In the genomic region with DNA sequence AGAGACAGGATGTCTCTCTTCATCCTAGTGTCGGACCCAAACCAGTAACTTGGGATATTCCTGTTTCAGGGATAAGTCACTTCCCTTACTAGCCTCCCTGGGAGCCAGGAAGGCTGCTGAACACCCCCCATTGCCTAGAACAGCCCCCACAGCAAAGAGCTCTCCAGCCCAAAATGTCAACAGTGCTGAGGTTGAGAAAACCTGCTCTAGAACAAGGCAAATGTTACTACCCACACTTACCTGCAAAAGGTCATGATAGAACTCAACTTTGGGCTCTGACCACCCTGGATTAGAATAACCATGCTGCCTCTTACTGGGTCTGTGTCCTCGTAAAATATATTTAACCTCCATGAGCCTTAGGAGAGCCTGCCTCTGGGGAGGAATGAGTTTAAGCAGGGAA, we compare ENCODE assay signal across 21 cellular contexts.
"Had no signal": no experiment of that assay in that cellular context is flagged by ENCODE, and none has a peak within 500 bp of the region (broad histone marks: within the 10 kb centered on the region; RNA-seq: fewer than 3 reads in every experiment).

No MANE protein-coding gene starts in this region.

- H3K36me3 Mint-ChIP-seq: activated naive CD4-positive, alpha-beta T cell treated with anti-CD3 and anti-CD28 coated beads, Interleukin-2, amount 50 U/mL, for 72 hours; naive thymus-derived CD8-positive, alpha-beta T cell; neural progenitor cell had no signal

- FAIRE-seq: bronchial epithelial cell, keratinocyte, urothelium cell line had no signal

- H3K36me3 ChIP-seq: heart right ventricle, neural progenitor cell, sigmoid colon, transverse colon had no signal

- H3K9ac ChIP-seq: neural progenitor cell had no signal

- ATAC-seq: activated naive CD4-positive, alpha-beta T cell treated with anti-CD3 and anti-CD28 coated beads, Interleukin-2, amount 50 U/mL, for 72 hours; heart right ventricle; left colon; naive thymus-derived CD8-positive, alpha-beta T cell had no signal

- H2AFZ ChIP-seq: neural progenitor cell had no signal

- DNase-seq: activated CD4-positive, alpha-beta memory T cell treated with anti-CD3 and anti-CD28 coated beads, Interleukin-2, amount 10 ng/mL, durations not matched to agents 7 days and 5 days; activated CD4-positive, alpha-beta T cell treated with anti-CD3 and anti-CD28 coated beads for 48 hours; cerebellar nuclear complex; cortex of kidney; endodermal cell; heart right ventricle; left colon; mesendoderm; naive thymus-derived CD8-positive, alpha-beta T cell; retina; sigmoid colon; stimulated activated CD4-positive, alpha-beta T cell treated with anti-CD3 and anti-CD28 coated beads, Interleukin-4, amount 100 ng/mL, for 24 hours; stimulated activated naive CD4-positive, alpha-beta T cell treated with Interleukin-2 at 50 U/mL for 16 hours; transverse colon had no signal

- H3K4me1 Mint-ChIP-seq: endodermal cell; naive thymus-derived CD8-positive, alpha-beta T cell had no signal

- H3K4me2 ChIP-seq: neural progenitor cell had no signal

- H3K27ac ChIP-seq: epithelial cell of prostate, heart right ventricle, neural progenitor cell, sigmoid colon, transverse colon had no signal

- H3K4me1 ChIP-seq: heart right ventricle, neural progenitor cell, sigmoid colon, transverse colon had no signal

- H3K27me3 Mint-ChIP-seq: activated CD4-positive, alpha-beta memory T cell treated with anti-CD3 and anti-CD28 coated beads, Interleukin-2, amount 10 ng/mL, durations not matched to agents 7 days and 5 days; progenitor cell of endocrine pancreas had no signal

- H3K9me3 Mint-ChIP-seq: activated CD4-positive, alpha-beta memory T cell treated with anti-CD3 and anti-CD28 coated beads, Interleukin-2, amount 10 ng/mL, durations not matched to agents 7 days and 5 days; activated naive CD4-positive, alpha-beta T cell treated with anti-CD3 and anti-CD28 coated beads, Interleukin-2, amount 50 U/mL, for 72 hours; naive thymus-derived CD8-positive, alpha-beta T cell had no signal

- H3K27ac Mint-ChIP-seq: activated CD4-positive, alpha-beta memory T cell treated with anti-CD3 and anti-CD28 coated beads, Interleukin-2, amount 10 ng/mL, durations not matched to agents 7 days and 5 days; activated naive CD4-positive, alpha-beta T cell treated with anti-CD3 and anti-CD28 coated beads, Interleukin-2, amount 50 U/mL, for 72 hours; endodermal cell; naive thymus-derived CD8-positive, alpha-beta T cell; neural progenitor cell; progenitor cell of endocrine pancreas had no signal

- H3K4me3 ChIP-seq: heart right ventricle, neural progenitor cell, sigmoid colon, transverse colon had no signal

- H3K9me3 ChIP-seq: heart right ventricle, sigmoid colon, transverse colon had no signal

- H3K27me3 ChIP-seq: neural progenitor cell, sigmoid colon, transverse colon had no signal

- H3K4me3 Mint-ChIP-seq: activated CD4-positive, alpha-beta memory T cell treated with anti-CD3 and anti-CD28 coated beads, Interleukin-2, amount 10 ng/mL, durations not matched to agents 7 days and 5 days; endodermal cell; naive thymus-derived CD8-positive, alpha-beta T cell; neural progenitor cell had no signal
